1 cellular context compared by ENCODE assay signal in genomic region chr2:220188031-220188430, GRCh38.
TF ChIP-seq lines count a peak whose summit lies in the region.

No MANE protein-coding gene starts in this region.

TF ChIP-seq in WTC11, 78 proteins besides CTCF, POLR2A, EP300 and RAD21 (continued from another document):
- TF ChIP-seq ATF3 (CRISPR knock-in tag; conservative IDR thresholded peaks at IDR 0.05): no peak
- no peak for TF ChIP-seq E2F1 (CRISPR knock-in tag; IDR thresholded peaks at IDR 0.05)
- TF ChIP-seq ZNF138 (CRISPR knock-in tag; conservative IDR thresholded peaks at IDR 0.05): no peak
- no peak for TF ChIP-seq ARID4B (CRISPR knock-in tag; IDR thresholded peaks at IDR 0.05; ENCODE audit: borderline replicate concordance)
- no peak for TF ChIP-seq STAT6 (CRISPR knock-in tag; conservative IDR thresholded peaks at IDR 0.05; ENCODE audit: low read depth)
- no peak for TF ChIP-seq ZSCAN18 (CRISPR knock-in tag; IDR thresholded peaks at IDR 0.05)
- no peak for TF ChIP-seq ZNF396 (CRISPR knock-in tag; IDR thresholded peaks at IDR 0.05; ENCODE audit: borderline replicate concordance)
- TF ChIP-seq ZNF425 (CRISPR knock-in tag; conservative IDR thresholded peaks at IDR 0.05): no peak
